Comparison of ENCODE assay signal across 17 cellular contexts in the genomic region with DNA sequence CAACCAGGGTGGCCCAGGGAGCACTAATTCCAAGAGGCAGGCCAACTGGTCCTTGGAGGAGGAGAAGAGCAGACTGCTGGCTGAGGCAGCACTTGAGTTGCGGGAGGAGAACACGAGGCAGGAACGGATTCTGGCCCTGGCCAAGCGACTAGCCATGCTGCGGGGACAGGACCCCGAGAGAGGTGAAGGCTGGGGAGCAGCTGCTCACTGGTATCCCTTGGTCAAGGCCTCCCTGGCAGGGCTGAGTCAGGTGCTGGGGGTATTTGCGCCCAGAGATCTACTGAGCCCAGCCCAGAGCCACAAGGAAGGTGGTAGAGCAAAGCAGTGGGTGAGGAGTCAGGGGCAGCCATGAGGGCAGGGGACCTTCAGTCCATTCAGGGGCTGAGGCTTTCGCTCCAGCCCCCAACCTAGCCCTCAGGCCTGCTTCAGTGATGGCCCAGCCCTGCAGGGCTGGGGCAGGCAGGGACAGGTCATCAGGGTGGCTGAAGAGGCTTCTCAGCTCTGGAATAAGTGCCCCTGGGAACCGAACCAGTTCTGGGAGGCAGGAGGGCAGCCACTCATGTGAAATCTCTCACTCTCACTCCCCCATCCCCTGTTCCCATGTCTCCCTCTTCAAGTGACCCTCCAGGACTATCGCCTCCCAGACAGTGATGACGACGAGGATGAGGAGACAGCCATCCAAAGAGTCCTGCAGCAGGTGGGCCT. TPM values are rescaled to one million over a fixed set of nuclear protein-coding genes. Genes with fewer than 3 reads are reported as not detected.
DNase-seq lines count a peak whose midpoint lies in the region; ATAC-seq and TF ChIP-seq lines count a peak whose summit lies in the region.
"Had no signal": no experiment of that assay in that cellular context is flagged by ENCODE, and none has a peak within 500 bp of the region (broad histone marks: within the 10 kb centered on the region; RNA-seq: fewer than 3 reads in every experiment).

No MANE protein-coding gene starts in this region.

- POLR2A ChIA-PET in RWPE1 (lab: Yijun Ruan, JAX; ENCODE audit: low non-redundant PET) = no interaction called here
- POLR2A ChIA-PET in WTC11 (lab: Charles Lee) = interaction anchor here (1.2 kb wide), 1 partner anchor 61 kb away, joined by 3 read pairs; no protein-coding TSS in a partner anchor

- no peaks in the 10 kb centered on the region; the same call in 1 of the 2 replicates for H3K27me3 Mint-ChIP-seq in WTC11 (ENCODE audit: low read depth)
- H3K27me3 Mint-ChIP-seq: CD4-positive, alpha-beta memory T cell had no signal

- DNase-seq in RWPE1 (ENCODE audit: low spot score) = no peak
- no peak for DNase-seq in WTC11 (ENCODE audit: low spot score)
- DNase-seq in mucosa of descending colon = peak in 2 of 3 donors; percentile 25 to 45
- no peak for DNase-seq in stimulated activated effector memory CD8-positive, alpha-beta T cell treated with anti-CD3 and anti-CD28 coated beads, Interleukin-12 subunit alpha, Interleukin-12 subunit beta, amount 100 ng/mL, for 72 hours (ENCODE audit: low spot score in 2 of 2)
- DNase-seq in stimulated activated CD4-positive, alpha-beta T cell treated with anti-CD3 and anti-CD28 coated beads, Interleukin-2, amount 100 ng/mL, for 48 hours = no peak
- no peak for DNase-seq in stimulated activated naive CD4-positive, alpha-beta T cell (lab: John Stamatoyannopoulos, UW)
- no peak for DNase-seq in NCI-H226
- DNase-seq: BE2C; CD4-positive, alpha-beta memory T cell; DMS79; GM23248 had no signal

- H3K36me3 ChIP-seq in mucosa of descending colon (ENCODE audit: low read depth) = peaks cover 5% of the 10 kb centered on the region
- H3K36me3 ChIP-seq: BE2C had no signal

- TF ChIP-seq CTCF in RWPE1 (conservative IDR thresholded peaks at IDR 0.05; ENCODE audit: low read depth) = no peak
- no peak for TF ChIP-seq CTCF in WTC11 (IDR thresholded peaks at IDR 0.05)
- TF ChIP-seq CTCF in mucosa of descending colon (IDR thresholded peaks at IDR 0.05) = no peak

- H3K27ac ChIP-seq in RWPE1 = peak overlapping the region; percentile 48
- H3K27ac ChIP-seq: A549, C4-2B, GM23248, HL-60 had no signal

- intact Hi-C loops in mucosa of descending colon (cut with DNase I, micrococcal nuclease) = no loop called here

- no peak for ATAC-seq in WTC11
- ATAC-seq in mucosa of descending colon = no peak
- no peak for ATAC-seq in stimulated activated effector memory CD8-positive, alpha-beta T cell treated with anti-CD3 and anti-CD28 coated beads, Interleukin-12 subunit alpha, Interleukin-12 subunit beta, amount 100 ng/mL, for 72 hours
- ATAC-seq: A549, GM12878, HCT116 had no signal

- H3K9me3 ChIP-seq in mucosa of descending colon = no peaks in the 10 kb centered on the region
- H3K9me3 ChIP-seq: A549, BE2C had no signal

- peaks cover 12% of the 10 kb centered on the region for H3K4me1 ChIP-seq in mucosa of descending colon (ENCODE audit: low read depth)

- no peaks in the 10 kb centered on the region; the same call in none of the 2 replicates for H3K36me3 Mint-ChIP-seq in WTC11
- peaks cover 25% of the 10 kb centered on the region for H3K36me3 Mint-ChIP-seq in stimulated activated effector memory CD8-positive, alpha-beta T cell treated with anti-CD3 and anti-CD28 coated beads, Interleukin-12 subunit alpha, Interleukin-12 subunit beta, amount 100 ng/mL, for 72 hours

- H3K9me3 Mint-ChIP-seq in WTC11 = no peaks in the 10 kb centered on the region
- H3K9me3 Mint-ChIP-seq in stimulated activated effector memory CD8-positive, alpha-beta T cell treated with anti-CD3 and anti-CD28 coated beads, Interleukin-12 subunit alpha, Interleukin-12 subunit beta, amount 100 ng/mL, for 72 hours = no peaks in the 10 kb centered on the region
- H3K9me3 Mint-ChIP-seq: CD4-positive, alpha-beta memory T cell had no signal

- peak overlapping the region; percentile 60; the same call in 1 of the 2 replicates for H3K27ac Mint-ChIP-seq in WTC11
- peak overlapping the region; percentile 89 for H3K27ac Mint-ChIP-seq in stimulated activated effector memory CD8-positive, alpha-beta T cell treated with anti-CD3 and anti-CD28 coated beads, Interleukin-12 subunit alpha, Interleukin-12 subunit beta, amount 100 ng/mL, for 72 hours

- H3K4me3 ChIP-seq in mucosa of descending colon = no peak overlapping the region
- H3K4me3 ChIP-seq: A549, GM12878, GM23248 had no signal

- no peak overlapping the region for H3K4me3 Mint-ChIP-seq in WTC11
- H3K4me3 Mint-ChIP-seq in stimulated activated effector memory CD8-positive, alpha-beta T cell treated with anti-CD3 and anti-CD28 coated beads, Interleukin-12 subunit alpha, Interleukin-12 subunit beta, amount 100 ng/mL, for 72 hours = no peak overlapping the region
- H3K4me3 Mint-ChIP-seq: CD4-positive, alpha-beta memory T cell had no signal

- peaks cover 12% of the 10 kb centered on the region for H3K4me1 Mint-ChIP-seq in WTC11
- H3K4me1 Mint-ChIP-seq in stimulated activated effector memory CD8-positive, alpha-beta T cell treated with anti-CD3 and anti-CD28 coated beads, Interleukin-12 subunit alpha, Interleukin-12 subunit beta, amount 100 ng/mL, for 72 hours = peaks cover 15% of the 10 kb centered on the region

- CTCF ChIA-PET in RWPE1 (lab: Yijun Ruan, JAX) (no interaction called here), WTC11 (lab: Charles Lee) (no interaction called here)

TF ChIP-seq in WTC11, 78 proteins besides CTCF, POLR2A, EP300 and RAD21:
- TF ChIP-seq ZNF671 (CRISPR knock-in tag; IDR thresholded peaks at IDR 0.05) = no peak
- TF ChIP-seq, protein P1, sequence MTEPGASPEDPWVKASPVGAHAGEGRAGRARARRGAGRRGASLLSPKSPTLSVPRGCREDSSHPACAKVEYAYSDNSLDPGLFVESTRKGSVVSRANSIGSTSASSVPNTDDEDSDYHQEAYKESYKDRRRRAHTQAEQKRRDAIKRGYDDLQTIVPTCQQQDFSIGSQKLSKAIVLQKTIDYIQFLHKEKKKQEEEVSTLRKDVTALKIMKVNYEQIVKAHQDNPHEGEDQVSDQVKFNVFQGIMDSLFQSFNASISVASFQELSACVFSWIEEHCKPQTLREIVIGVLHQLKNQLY (CRISPR knock-in tag; IDR thresholded peaks at IDR 0.05) = no peak
- TF ChIP-seq RELA (CRISPR knock-in tag; IDR thresholded peaks at IDR 0.05; ENCODE audit: borderline replicate concordance) = no peak
- TF ChIP-seq TEAD4 (CRISPR knock-in tag; IDR thresholded peaks at IDR 0.05) = no peak
- no peak for TF ChIP-seq NFE2L1 (CRISPR knock-in tag; IDR thresholded peaks at IDR 0.05)
- TF ChIP-seq TEAD1 (CRISPR knock-in tag; IDR thresholded peaks at IDR 0.05) = no peak
- no peak for TF ChIP-seq SP1 (CRISPR knock-in tag; conservative IDR thresholded peaks at IDR 0.05)
- TF ChIP-seq TP53 (CRISPR knock-in tag; IDR thresholded peaks at IDR 0.05) = no peak
- no peak for TF ChIP-seq ZNF232 (CRISPR knock-in tag; IDR thresholded peaks at IDR 0.05)
- TF ChIP-seq NR1H2 (CRISPR knock-in tag; IDR thresholded peaks at IDR 0.05) = no peak
- no peak for TF ChIP-seq ZBTB21 (CRISPR knock-in tag; IDR thresholded peaks at IDR 0.05; ENCODE audit: borderline replicate concordance)
- TF ChIP-seq, protein P2, sequence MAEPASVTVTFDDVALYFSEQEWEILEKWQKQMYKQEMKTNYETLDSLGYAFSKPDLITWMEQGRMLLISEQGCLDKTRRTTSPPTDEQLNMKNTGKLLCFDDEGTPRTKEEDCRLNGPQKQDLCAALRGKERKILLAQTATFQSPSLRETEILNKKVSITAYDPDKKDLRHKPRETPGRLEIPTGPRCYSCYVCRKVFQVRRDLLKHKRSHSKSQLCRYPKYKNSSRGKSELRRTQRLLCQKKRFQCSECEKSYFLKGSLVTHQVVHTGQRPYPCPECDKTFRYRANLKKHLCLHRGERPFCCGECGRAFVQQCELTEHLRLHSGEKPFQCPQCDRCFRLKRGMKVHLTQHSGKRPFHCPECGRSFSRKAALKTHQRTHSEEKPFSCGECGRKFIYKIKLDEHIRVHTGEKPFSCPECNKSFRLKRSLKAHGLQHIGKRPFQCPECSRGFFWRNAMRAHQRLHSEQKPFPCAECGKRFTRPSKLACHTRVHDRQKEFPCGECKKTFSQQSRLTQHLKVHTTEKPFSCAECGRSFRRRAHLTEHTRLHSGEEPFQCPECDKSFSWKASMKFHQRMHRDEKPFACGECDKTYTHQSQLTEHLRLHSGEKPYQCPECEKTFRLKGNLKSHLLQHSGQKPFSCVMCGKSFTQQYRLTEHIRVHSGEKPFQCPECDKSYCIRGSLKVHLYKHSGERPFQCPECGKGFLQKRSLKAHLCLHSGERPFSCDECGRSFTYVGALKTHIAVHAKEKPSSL (CRISPR knock-in tag; conservative IDR thresholded peaks at IDR 0.05) = no peak

RNA-seq across cellular contexts. Expression of gene DNAJC17, which starts 5.6 kb away (rescaled TPM):
- total RNA-seq in WTC11 (2021) = 49.8 to 53.0 TPM (median 50.2 TPM) in 3 replicates
- 10 to 100 TPM; 29.6 to 47.6 (median 36.5) TPM for total RNA-seq in mucosa of descending colon

RNA-seq across cellular contexts. Expression of gene ZFYVE19, which starts 6.0 kb away (rescaled TPM):
- total RNA-seq in WTC11 (2021) = 17.3 to 18.9 TPM (median 17.6 TPM) in 3 replicates
- 10 to 100 TPM; 22.2 to 37.5 (median 36.5) TPM for total RNA-seq in mucosa of descending colon

RNA-seq across cellular contexts. Expression of gene PPP1R14D, which starts 15.6 kb away (rescaled TPM):
- total RNA-seq in WTC11 (2021) = 0.25 TPM in 1 of 3 replicates, not detected in the others
- total RNA-seq in mucosa of descending colon = 100 to 1,000 TPM in 2 of 3 donors, 10 to 100 TPM in 1; 57.5 to 186 (median 154) TPM
- total RNA-seq: CD4-positive, alpha-beta memory T cell; G401; GM12878; GM23248 had no signal

RNA-seq across cellular contexts. Expression of gene SPINT1, which starts 31.0 kb away (rescaled TPM):
- total RNA-seq in WTC11 (2021) (140 to 153 TPM (median 144 TPM) in 3 replicates), mucosa of descending colon (100 to 1,000 TPM; 167 to 415 (median 324) TPM)
- total RNA-seq: G401 had no signal

RNA-seq across cellular contexts. Expression of gene C15orf62, which starts 43.1 kb away (rescaled TPM):
- 0.46 to 0.92 TPM (median 0.72 TPM) in 3 replicates for total RNA-seq in WTC11 (2021)
- under 1 TPM; 0.32 to 0.63 (median 0.35) TPM for total RNA-seq in mucosa of descending colon
- total RNA-seq: GM23248 had no signal

Comparison
In these comparisons a context has a peak if more than half of its experiments do, and no peak if none do; other contexts are left out.
1. DNase-seq: peak in mucosa of descending colon (2 of 3); none in RWPE1 (single experiment), WTC11 (single experiment), stimulated activated effector memory CD8-positive, alpha-beta T cell treated with anti-CD3 and anti-CD28 coated beads, Interleukin-12 subunit alpha, Interleukin-12 subunit beta, amount 100 ng/mL, for 72 hours (0 of 2), stimulated activated CD4-positive, alpha-beta T cell treated with anti-CD3 and anti-CD28 coated beads, Interleukin-2, amount 100 ng/mL, for 48 hours (0 of 2), stimulated activated naive CD4-positive, alpha-beta T cell (0 of 6) and NCI-H226 (single experiment).
2. RNA of gene PPP1R14D, which starts 15.6 kb away (total RNA-seq): 57.5 to 186 TPM in mucosa of descending colon; 0.25 TPM in WTC11; every median in the first group is over 10 times any median in the second.